In the genomic region with DNA sequence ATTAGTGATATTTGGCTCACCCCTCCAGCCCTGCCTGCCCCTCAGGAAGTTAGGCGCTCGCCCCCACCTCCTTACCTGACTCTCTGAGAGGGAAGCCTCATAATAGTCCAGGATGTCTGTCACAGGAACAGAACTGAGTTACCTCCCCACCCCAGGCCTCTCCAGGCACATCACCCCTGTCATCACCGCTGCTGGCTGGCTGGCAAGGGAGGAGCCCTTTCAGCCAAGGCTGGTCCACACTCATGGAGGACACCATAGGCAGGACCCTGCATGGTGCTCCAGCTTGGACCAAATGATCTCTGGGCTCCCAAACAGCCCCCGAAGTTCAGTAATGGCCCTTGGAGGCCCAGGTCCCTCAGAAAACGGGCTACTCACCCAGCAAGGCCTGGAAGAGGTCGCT, we compare ENCODE assay signal across 10 cellular contexts. TPM values are rescaled to one million over a fixed set of nuclear protein-coding genes. Genes with fewer than 3 reads are reported as not detected.
A peak's percentile ranks its signal among the peaks of the same experiment; 100 is the strongest.
DNase-seq lines count a peak whose midpoint lies in the region; ATAC-seq, FAIRE-seq and TF ChIP-seq lines count a peak whose summit lies in the region.
"Had no signal": no experiment of that assay in that cellular context is flagged by ENCODE, and none has a peak within 500 bp of the region (broad histone marks: within the 10 kb centered on the region; RNA-seq: fewer than 3 reads in every experiment).

No MANE protein-coding gene starts in this region.

- H3K4me1 Mint-ChIP-seq in naive thymus-derived CD8-positive, alpha-beta T cell: peaks cover 49 to 82% (median 74%) of the 10 kb centered on the region in 4 donors

- H3K27ac ChIP-seq in dorsolateral prefrontal cortex: peak overlapping the region in 51 of 59 donors; percentile 2 to 99 (median 79)
- H3K27ac ChIP-seq: KMS-11 had no signal

- TF ChIP-seq CTCF in AG04449 (IDR thresholded peaks at IDR 0.05; ENCODE audit: insufficient read depth, low read length, missing control alignments) (no peak), dorsolateral prefrontal cortex (IDR thresholded peaks at IDR 0.05 in 54 of 56, conservative IDR thresholded peaks at IDR 0.05 in 2 of 56; ENCODE audit: low read depth in 1 of 56, partially characterized antibody in 56 of 56) (no peak)

- CTCF ChIA-PET in AG04449 (lab: Yijun Ruan, JAX): interaction anchor here (4.6 kb wide), 1 partner anchor 79 kb away, joined by 37 read pairs; no protein-coding TSS in a partner anchor

- H3K9me3 Mint-ChIP-seq in naive thymus-derived CD8-positive, alpha-beta T cell: no peaks in the 10 kb centered on the region

- peak overlapping the region; percentile 69 to 98 (median 90) for H3K27ac Mint-ChIP-seq in naive thymus-derived CD8-positive, alpha-beta T cell

- H3K4me3 Mint-ChIP-seq in naive thymus-derived CD8-positive, alpha-beta T cell: peak overlapping the region; percentile 67 to 97 (median 81)

- intact Hi-C loops in dorsolateral prefrontal cortex (cut with DNase I): loop anchor here in 1 of 2 donors (2.0 kb wide), 1 partner anchor 15 kb away; no protein-coding TSS in a partner anchor

- no peak for ATAC-seq in naive thymus-derived CD8-positive, alpha-beta T cell

- POLR2A ChIA-PET in AG04449 (lab: Yijun Ruan, JAX): no interaction called here
- POLR2A ChIA-PET in naive thymus-derived CD8-positive, alpha-beta T cell (lab: Charles Lee): interaction anchor here (14.0 kb wide), 1 partner anchor 18 kb away, joined by 371 read pairs; a partner anchor contains a TSS

- peaks cover 0 to 2% (median 0%) of the 10 kb centered on the region in 5 donors for H3K27me3 Mint-ChIP-seq in naive thymus-derived CD8-positive, alpha-beta T cell

- no peak for FAIRE-seq in frontal cortex (lab: Jason Lieb, UNC)

- DNase-seq in AG04449 (ENCODE audit: low read depth, low spot score) (no peak), dorsolateral prefrontal cortex (no peak), DMS153 (lab: John Stamatoyannopoulos, UW) (no peak), NCI-H345 treated with DMSO at 0.1 percent for 48 hours (lab: John Stamatoyannopoulos, UW; ENCODE audit: unreplicated experiment) (no peak), NCI-H524 (lab: John Stamatoyannopoulos, UW) (no peak), frontal cortex (ENCODE audit: low spot score in 2 of 2) (no peak)
- no peak for DNase-seq in Jurkat, Clone E6-1 (ENCODE audit: low read depth, low spot score)
- peak in 1 of 10 donors; percentile 54 for DNase-seq in naive thymus-derived CD8-positive, alpha-beta T cell

- H3K4me3 ChIP-seq in AG04449 (ENCODE audit: low read depth, low read length) (peak overlapping the region; percentile 66), dorsolateral prefrontal cortex (peak overlapping the region in 54 of 59 donors; percentile 19 to 85 (median 68))
- peak overlapping the region; percentile 47 for H3K4me3 ChIP-seq in Jurkat, Clone E6-1 (ENCODE audit: low read length)
- H3K4me3 ChIP-seq: lung had no signal

- peaks cover 0 to 4% (median 0%) of the 10 kb centered on the region in 3 donors for H3K36me3 Mint-ChIP-seq in naive thymus-derived CD8-positive, alpha-beta T cell

- no peaks in the 10 kb centered on the region for H3K27me3 ChIP-seq in dorsolateral prefrontal cortex

RNA-seq across cellular contexts. Expression of a gene that starts 1.5 kb away (rescaled TPM):
- 33.0 TPM for polyA plus RNA-seq in Jurkat, Clone E6-1 (2012; ENCODE audit: insufficient read depth, insufficient read length)
- 100 to 1,000 TPM; 109 to 508 (median 348) TPM for total RNA-seq in dorsolateral prefrontal cortex
- 10 to 100 TPM in 1 of 2 experiments, 1 to 10 TPM in 1; 8.4 to 10.2 TPM for total RNA-seq in naive thymus-derived CD8-positive, alpha-beta T cell
- polyA plus RNA-seq in naive thymus-derived CD8-positive, alpha-beta T cell: under 1 TPM; 0.24 to 0.62 (median 0.33) TPM
- total RNA-seq in frontal cortex: 111 TPM

RNA-seq across cellular contexts. Expression of a gene that starts 1.6 kb away (rescaled TPM):
- 423 TPM for polyA plus RNA-seq in Jurkat, Clone E6-1 (2012; ENCODE audit: insufficient read depth, insufficient read length)
- total RNA-seq in dorsolateral prefrontal cortex (100 to 1,000 TPM; 242 to 722 (median 375) TPM), frontal cortex (65.6 TPM)
- 100 to 1,000 TPM; 402 TPM for total RNA-seq in naive thymus-derived CD8-positive, alpha-beta T cell
- polyA plus RNA-seq in naive thymus-derived CD8-positive, alpha-beta T cell: 10 to 100 TPM; 78.8 to 91.2 (median 85.2) TPM

RNA-seq across cellular contexts. Expression of a gene that starts 16.2 kb away (rescaled TPM):
- polyA plus RNA-seq in Jurkat, Clone E6-1 (2012; ENCODE audit: insufficient read depth, insufficient read length): 61.9 TPM
- total RNA-seq in dorsolateral prefrontal cortex: 10 to 100 TPM; 31.9 to 83.9 (median 51.7) TPM
- total RNA-seq in naive thymus-derived CD8-positive, alpha-beta T cell: 10 to 100 TPM; 80.7 to 81.5 TPM
- 10 to 100 TPM; 19.3 to 26.5 (median 19.3) TPM for polyA plus RNA-seq in naive thymus-derived CD8-positive, alpha-beta T cell
- 53.4 TPM for total RNA-seq in frontal cortex

RNA-seq across cellular contexts. Expression of a gene that starts 21.1 kb away (rescaled TPM):
- 56.0 TPM for polyA plus RNA-seq in Jurkat, Clone E6-1 (2012; ENCODE audit: insufficient read depth, insufficient read length)
- 10 to 100 TPM; 21.3 to 54.1 (median 37.2) TPM for total RNA-seq in dorsolateral prefrontal cortex
- total RNA-seq in naive thymus-derived CD8-positive, alpha-beta T cell: 10 to 100 TPM; 49.9 to 53.9 TPM
- 10 to 100 TPM; 18.1 to 35.7 (median 22.2) TPM for polyA plus RNA-seq in naive thymus-derived CD8-positive, alpha-beta T cell
- total RNA-seq in frontal cortex: 34.6 TPM

RNA-seq across cellular contexts. Expression of a gene that starts 24.1 kb away (rescaled TPM):
- 293 TPM for polyA plus RNA-seq in Jurkat, Clone E6-1 (2012; ENCODE audit: insufficient read depth, insufficient read length)
- total RNA-seq in dorsolateral prefrontal cortex: 100 to 1,000 TPM; 350 to 533 (median 438) TPM
- total RNA-seq in naive thymus-derived CD8-positive, alpha-beta T cell: 100 to 1,000 TPM; 268 to 280 TPM
- polyA plus RNA-seq in naive thymus-derived CD8-positive, alpha-beta T cell: 100 to 1,000 TPM; 799 to 964 (median 817) TPM
- total RNA-seq in frontal cortex: 108 TPM
